Comparison of ENCODE assay signal across 8 cellular contexts in the genomic region with DNA sequence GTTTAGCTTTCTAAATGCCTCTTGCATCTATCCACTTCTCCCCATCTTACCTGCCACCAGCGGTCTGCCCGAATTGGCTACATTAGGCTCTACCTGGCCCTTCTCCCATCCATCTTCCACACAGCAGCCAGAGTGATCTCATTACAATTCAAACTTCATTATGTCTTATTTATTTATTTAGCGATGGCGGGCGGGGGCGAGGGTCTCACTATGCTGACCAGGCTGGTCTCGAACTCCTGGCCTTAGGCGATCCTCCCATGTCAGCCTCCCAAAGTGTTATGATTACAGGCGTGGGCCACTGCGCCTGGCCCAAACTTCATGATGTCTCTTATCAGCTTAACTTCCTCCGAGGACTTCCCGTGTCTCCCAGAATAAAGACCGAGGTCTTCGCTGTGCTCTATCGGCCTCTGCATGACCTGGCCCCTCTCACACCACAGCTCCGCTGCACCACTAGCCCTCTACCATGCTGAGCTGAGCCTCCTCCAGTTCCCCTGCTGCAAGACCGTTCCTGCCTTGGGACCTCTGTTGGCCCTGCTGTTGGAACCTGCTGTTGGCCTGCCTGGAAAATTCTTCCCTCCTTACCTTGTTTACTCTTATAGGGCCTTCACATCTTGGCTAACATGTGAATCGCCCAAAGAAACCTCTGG. TPM values are rescaled to one million over a fixed set of nuclear protein-coding genes. Genes with fewer than 3 reads are reported as not detected.
DNase-seq lines count a peak whose midpoint lies in the region; ATAC-seq and TF ChIP-seq lines count a peak whose summit lies in the region.

No MANE protein-coding gene starts in this region.

- H3K4me1 Mint-ChIP-seq in CD4-positive, alpha-beta T cell (ENCODE audit: low read depth), result peaks cover 12% of the 10 kb centered on the region
- peaks cover 19% of the 10 kb centered on the region for H3K4me1 Mint-ChIP-seq in neural crest cell

- no peak overlapping the region for H3K27ac ChIP-seq in CD4-positive, alpha-beta T cell (ENCODE audit: low read depth, low read length)

- H3K9me3 ChIP-seq in CD4-positive, alpha-beta T cell (ENCODE audit: control insufficient read depth, low read length), result no peaks in the 10 kb centered on the region

- H3K36me3 Mint-ChIP-seq in CD4-positive, alpha-beta T cell (ENCODE audit: low read depth), result peaks cover 4% of the 10 kb centered on the region
- H3K36me3 Mint-ChIP-seq in neural crest cell (ENCODE audit: low read depth), result peaks cover 2% of the 10 kb centered on the region

- POLR2A ChIA-PET in CD4-positive, alpha-beta T cell (lab: Charles Lee), result interaction anchor here (0.9 kb wide), 1 partner anchor 19 kb away, joined by 3 read pairs; no protein-coding TSS in a partner anchor

- no peak overlapping the region for H3K27ac Mint-ChIP-seq in CD4-positive, alpha-beta T cell
- H3K27ac Mint-ChIP-seq in neural crest cell (ENCODE audit: unreplicated experiment), result peak overlapping the region; percentile 81

- DNase-seq in CD4-positive, alpha-beta T cell, result no peak
- DNase-seq in HCEC 1CT (peak; percentile 11), SKM-1 treated with dmso at 0.1 percent for 144 hours (lab: John Stamatoyannopoulos, UW; ENCODE audit: unreplicated experiment) (peak; percentile 29), epithelial cell of esophagus (ENCODE audit: low read depth) (no peak), neural crest cell (ENCODE audit: low read depth, low spot score) (peak; percentile 12), RKO (ENCODE audit: low spot score) (no peak), AG20443 (ENCODE audit: low spot score) (no peak)

- H3K27me3 ChIP-seq in CD4-positive, alpha-beta T cell (ENCODE audit: control insufficient read depth, insufficient read depth, low read length), result peaks cover 17% of the 10 kb centered on the region

- peak overlapping the region; percentile 83 for H3K4me3 ChIP-seq in epithelial cell of esophagus (ENCODE audit: low read length)

- intact Hi-C loops in CD4-positive, alpha-beta T cell (cut with DNase I, micrococcal nuclease), result loop anchor here in 1 of 2 experiments (5.0 to 10.0 kb wide), 2 partner anchors 125 to 1057 kb away; partner anchors contain the start of genes NADSYN1 and PPFIA1

- H3K4me3 Mint-ChIP-seq in CD4-positive, alpha-beta T cell, result peak overlapping the region; percentile 88
- peak overlapping the region; percentile 93 for H3K4me3 Mint-ChIP-seq in neural crest cell

- no peak for ATAC-seq in CD4-positive, alpha-beta T cell (ENCODE audit: poor library complexity)
- ATAC-seq in HG02852 (IDR thresholded peaks at IDR 0.05; ENCODE audit: unreplicated experiment), result no peak

- peaks cover 17% of the 10 kb centered on the region for H3K27me3 Mint-ChIP-seq in CD4-positive, alpha-beta T cell
- H3K27me3 Mint-ChIP-seq in neural crest cell (ENCODE audit: low read depth), result no peaks in the 10 kb centered on the region

- H3K9me3 Mint-ChIP-seq in CD4-positive, alpha-beta T cell, result no peaks in the 10 kb centered on the region
- H3K9me3 Mint-ChIP-seq in neural crest cell, result no peaks in the 10 kb centered on the region

- TF ChIP-seq CTCF in CD4-positive, alpha-beta T cell (IDR thresholded peaks at IDR 0.05), result no peak
- TF ChIP-seq CTCF in epithelial cell of esophagus (IDR thresholded peaks at IDR 0.05; ENCODE audit: insufficient read depth, low read depth, low read length, missing control alignments), result no peak
- TF ChIP-seq CTCF in neural crest cell (conservative IDR thresholded peaks at IDR 0.05), result no peak

- CTCF ChIA-PET in CD4-positive, alpha-beta T cell (lab: Charles Lee), result no interaction called here

RNA-seq across cellular contexts. Expression of gene CTTN, which starts 0.9 kb away (rescaled TPM):
- under 1 TPM; 0.45 to 0.80 TPM for total RNA-seq in CD4-positive, alpha-beta T cell
- total RNA-seq in neural crest cell, result 146 and 147 TPM in 2 replicates

Comparison
In these comparisons a context has a peak if more than half of its experiments do, and no peak if none do; other contexts are left out.
1. DNase-seq: peak in HCEC 1CT (single experiment), SKM-1 treated with dmso at 0.1 percent for 144 hours (single experiment) and neural crest cell (single experiment); none in CD4-positive, alpha-beta T cell (0 of 10), epithelial cell of esophagus (single experiment), RKO (single experiment) and AG20443 (single experiment).
2. RNA of gene CTTN, which starts 0.9 kb away (total RNA-seq): 146 to 147 TPM in neural crest cell; 0.45 to 0.80 TPM in CD4-positive, alpha-beta T cell; every median in the first group is over 10 times any median in the second.